ENCODE assay signal across 1 cellular context in the genomic region with DNA sequence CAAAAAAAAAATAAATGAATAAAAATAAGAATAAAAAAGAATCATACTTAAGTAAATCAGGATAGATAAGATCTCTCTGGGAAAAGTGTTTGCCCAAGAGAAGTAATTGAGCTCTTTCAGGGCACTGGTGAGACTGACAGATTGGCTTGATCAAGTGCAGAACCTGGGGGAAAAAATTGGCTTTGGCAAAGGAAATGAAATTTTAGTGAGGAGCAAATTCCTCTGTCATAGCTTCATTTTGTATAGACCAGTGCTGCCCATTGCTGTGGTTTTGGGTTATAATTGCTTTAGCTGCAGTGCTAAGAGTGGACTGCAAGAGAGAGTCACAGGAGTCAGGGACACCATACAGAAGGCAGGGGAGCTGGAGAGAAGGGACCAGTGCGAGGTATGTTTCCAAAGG.
TF ChIP-seq lines count a peak whose summit lies in the region.

No MANE protein-coding gene starts in this region.

TF ChIP-seq in GM23338, 12 proteins besides CTCF, POLR2A, EP300 and RAD21 (continued from another document):
- TF ChIP-seq CREB1 (CRISPR knock-in tag; IDR thresholded peaks at IDR 0.05; ENCODE audit: low read depth): no peak
- TF ChIP-seq EZH2 (IDR thresholded peaks at IDR 0.05; ENCODE audit: low read depth, unreplicated experiment): no peak
- no peak for TF ChIP-seq JUNB (IDR thresholded peaks at IDR 0.05; ENCODE audit: unreplicated experiment)
- no peak for TF ChIP-seq EZH2phosphoT487 (IDR thresholded peaks at IDR 0.05; ENCODE audit: unreplicated experiment)
- TF ChIP-seq, protein P1, sequence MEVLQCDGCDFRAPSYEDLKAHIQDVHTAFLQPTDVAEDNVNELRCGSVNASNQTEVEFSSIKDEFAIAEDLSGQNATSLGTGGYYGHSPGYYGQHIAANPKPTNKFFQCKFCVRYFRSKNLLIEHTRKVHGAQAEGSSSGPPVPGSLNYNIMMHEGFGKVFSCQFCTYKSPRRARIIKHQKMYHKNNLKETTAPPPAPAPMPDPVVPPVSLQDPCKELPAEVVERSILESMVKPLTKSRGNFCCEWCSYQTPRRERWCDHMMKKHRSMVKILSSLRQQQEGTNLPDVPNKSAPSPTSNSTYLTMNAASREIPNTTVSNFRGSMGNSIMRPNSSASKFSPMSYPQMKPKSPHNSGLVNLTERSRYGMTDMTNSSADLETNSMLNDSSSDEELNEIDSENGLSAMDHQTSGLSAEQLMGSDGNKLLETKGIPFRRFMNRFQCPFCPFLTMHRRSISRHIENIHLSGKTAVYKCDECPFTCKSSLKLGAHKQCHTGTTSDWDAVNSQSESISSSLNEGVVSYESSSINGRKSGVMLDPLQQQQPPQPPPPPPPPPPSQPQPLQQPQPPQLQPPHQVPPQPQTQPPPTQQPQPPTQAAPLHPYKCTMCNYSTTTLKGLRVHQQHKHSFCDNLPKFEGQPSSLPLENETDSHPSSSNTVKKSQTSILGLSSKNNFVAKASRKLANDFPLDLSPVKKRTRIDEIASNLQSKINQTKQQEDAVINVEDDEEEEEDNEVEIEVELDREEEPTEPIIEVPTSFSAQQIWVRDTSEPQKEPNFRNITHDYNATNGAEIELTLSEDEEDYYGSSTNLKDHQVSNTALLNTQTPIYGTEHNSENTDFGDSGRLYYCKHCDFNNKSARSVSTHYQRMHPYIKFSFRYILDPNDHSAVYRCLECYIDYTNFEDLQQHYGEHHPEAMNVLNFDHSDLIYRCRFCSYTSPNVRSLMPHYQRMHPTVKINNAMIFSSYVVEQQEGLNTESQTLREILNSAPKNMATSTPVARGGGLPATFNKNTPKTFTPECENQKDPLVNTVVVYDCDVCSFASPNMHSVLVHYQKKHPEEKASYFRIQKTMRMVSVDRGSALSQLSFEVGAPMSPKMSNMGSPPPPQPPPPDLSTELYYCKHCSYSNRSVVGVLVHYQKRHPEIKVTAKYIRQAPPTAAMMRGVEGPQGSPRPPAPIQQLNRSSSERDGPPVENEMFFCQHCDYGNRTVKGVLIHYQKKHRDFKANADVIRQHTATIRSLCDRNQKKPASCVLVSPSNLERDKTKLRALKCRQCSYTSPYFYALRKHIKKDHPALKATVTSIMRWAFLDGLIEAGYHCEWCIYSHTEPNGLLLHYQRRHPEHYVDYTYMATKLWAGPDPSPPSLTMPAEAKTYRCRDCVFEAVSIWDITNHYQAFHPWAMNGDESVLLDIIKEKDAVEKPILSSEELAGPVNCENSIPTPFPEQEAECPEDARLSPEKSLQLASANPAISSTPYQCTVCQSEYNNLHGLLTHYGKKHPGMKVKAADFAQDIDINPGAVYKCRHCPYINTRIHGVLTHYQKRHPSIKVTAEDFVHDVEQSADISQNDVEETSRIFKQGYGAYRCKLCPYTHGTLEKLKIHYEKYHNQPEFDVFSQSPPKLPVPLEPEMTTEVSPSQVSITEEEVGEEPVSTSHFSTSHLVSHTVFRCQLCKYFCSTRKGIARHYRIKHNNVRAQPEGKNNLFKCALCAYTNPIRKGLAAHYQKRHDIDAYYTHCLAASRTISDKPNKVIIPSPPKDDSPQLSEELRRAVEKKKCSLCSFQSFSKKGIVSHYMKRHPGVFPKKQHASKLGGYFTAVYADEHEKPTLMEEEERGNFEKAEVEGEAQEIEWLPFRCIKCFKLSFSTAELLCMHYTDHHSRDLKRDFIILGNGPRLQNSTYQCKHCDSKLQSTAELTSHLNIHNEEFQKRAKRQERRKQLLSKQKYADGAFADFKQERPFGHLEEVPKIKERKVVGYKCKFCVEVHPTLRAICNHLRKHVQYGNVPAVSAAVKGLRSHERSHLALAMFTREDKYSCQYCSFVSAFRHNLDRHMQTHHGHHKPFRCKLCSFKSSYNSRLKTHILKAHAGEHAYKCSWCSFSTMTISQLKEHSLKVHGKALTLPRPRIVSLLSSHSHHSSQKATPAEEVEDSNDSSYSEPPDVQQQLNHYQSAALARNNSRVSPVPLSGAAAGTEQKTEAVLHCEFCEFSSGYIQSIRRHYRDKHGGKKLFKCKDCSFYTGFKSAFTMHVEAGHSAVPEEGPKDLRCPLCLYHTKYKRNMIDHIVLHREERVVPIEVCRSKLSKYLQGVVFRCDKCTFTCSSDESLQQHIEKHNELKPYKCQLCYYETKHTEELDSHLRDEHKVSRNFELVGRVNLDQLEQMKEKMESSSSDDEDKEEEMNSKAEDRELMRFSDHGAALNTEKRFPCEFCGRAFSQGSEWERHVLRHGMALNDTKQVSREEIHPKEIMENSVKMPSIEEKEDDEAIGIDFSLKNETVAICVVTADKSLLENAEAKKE (CRISPR knock-in tag; IDR thresholded peaks at IDR 0.05): no peak
- TF ChIP-seq, protein P2, sequence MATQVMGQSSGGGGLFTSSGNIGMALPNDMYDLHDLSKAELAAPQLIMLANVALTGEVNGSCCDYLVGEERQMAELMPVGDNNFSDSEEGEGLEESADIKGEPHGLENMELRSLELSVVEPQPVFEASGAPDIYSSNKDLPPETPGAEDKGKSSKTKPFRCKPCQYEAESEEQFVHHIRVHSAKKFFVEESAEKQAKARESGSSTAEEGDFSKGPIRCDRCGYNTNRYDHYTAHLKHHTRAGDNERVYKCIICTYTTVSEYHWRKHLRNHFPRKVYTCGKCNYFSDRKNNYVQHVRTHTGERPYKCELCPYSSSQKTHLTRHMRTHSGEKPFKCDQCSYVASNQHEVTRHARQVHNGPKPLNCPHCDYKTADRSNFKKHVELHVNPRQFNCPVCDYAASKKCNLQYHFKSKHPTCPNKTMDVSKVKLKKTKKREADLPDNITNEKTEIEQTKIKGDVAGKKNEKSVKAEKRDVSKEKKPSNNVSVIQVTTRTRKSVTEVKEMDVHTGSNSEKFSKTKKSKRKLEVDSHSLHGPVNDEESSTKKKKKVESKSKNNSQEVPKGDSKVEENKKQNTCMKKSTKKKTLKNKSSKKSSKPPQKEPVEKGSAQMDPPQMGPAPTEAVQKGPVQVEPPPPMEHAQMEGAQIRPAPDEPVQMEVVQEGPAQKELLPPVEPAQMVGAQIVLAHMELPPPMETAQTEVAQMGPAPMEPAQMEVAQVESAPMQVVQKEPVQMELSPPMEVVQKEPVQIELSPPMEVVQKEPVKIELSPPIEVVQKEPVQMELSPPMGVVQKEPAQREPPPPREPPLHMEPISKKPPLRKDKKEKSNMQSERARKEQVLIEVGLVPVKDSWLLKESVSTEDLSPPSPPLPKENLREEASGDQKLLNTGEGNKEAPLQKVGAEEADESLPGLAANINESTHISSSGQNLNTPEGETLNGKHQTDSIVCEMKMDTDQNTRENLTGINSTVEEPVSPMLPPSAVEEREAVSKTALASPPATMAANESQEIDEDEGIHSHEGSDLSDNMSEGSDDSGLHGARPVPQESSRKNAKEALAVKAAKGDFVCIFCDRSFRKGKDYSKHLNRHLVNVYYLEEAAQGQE (IDR thresholded peaks at IDR 0.05; ENCODE audit: unreplicated experiment): no peak
- no peak for TF ChIP-seq ZNF331 (CRISPR knock-in tag; IDR thresholded peaks at IDR 0.05; ENCODE audit: low read depth)
- TF ChIP-seq, protein P3, sequence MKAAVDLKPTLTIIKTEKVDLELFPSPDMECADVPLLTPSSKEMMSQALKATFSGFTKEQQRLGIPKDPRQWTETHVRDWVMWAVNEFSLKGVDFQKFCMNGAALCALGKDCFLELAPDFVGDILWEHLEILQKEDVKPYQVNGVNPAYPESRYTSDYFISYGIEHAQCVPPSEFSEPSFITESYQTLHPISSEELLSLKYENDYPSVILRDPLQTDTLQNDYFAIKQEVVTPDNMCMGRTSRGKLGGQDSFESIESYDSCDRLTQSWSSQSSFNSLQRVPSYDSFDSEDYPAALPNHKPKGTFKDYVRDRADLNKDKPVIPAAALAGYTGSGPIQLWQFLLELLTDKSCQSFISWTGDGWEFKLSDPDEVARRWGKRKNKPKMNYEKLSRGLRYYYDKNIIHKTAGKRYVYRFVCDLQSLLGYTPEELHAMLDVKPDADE (IDR thresholded peaks at IDR 0.05): no peak
